In genomic region chr16:1151424-1152122, GRCh38 we compare ENCODE assay signal across 16 cellular contexts. TPM values are rescaled to one million over a fixed set of nuclear protein-coding genes. Genes with fewer than 3 reads are reported as not detected.
A peak's percentile ranks its signal among the peaks of the same experiment; 100 is the strongest.
DNase-seq lines count a peak whose midpoint lies in the region; ATAC-seq and TF ChIP-seq lines count a peak whose summit lies in the region.
"Had no signal": no experiment of that assay in that cellular context is flagged by ENCODE, and none has a peak within 500 bp of the region (broad histone marks: within the 10 kb centered on the region; RNA-seq: fewer than 3 reads in every experiment).

No MANE protein-coding gene starts in this region.

- peaks cover 25% of the 10 kb centered on the region for H3K27me3 ChIP-seq in CD4-positive, alpha-beta T cell (ENCODE audit: control insufficient read depth, insufficient read depth, low read length)
- peaks cover 12% of the 10 kb centered on the region for H3K27me3 ChIP-seq in iPS-20b (ENCODE audit: insufficient read depth, low read length)
- H3K27me3 ChIP-seq in ovary = no peaks in the 10 kb centered on the region
- H3K27me3 ChIP-seq in GM23248 (replicated peaks; ENCODE audit: insufficient read depth) = peaks cover 12% of the 10 kb centered on the region

- no peaks in the 10 kb centered on the region for H3K9me3 ChIP-seq in CD4-positive, alpha-beta T cell (ENCODE audit: control insufficient read depth, low read length)
- H3K9me3 ChIP-seq in SK-N-MC (ENCODE audit: low read depth, low read length) (no peaks in the 10 kb centered on the region), iPS-20b (ENCODE audit: insufficient read depth, low read depth, low read length) (no peaks in the 10 kb centered on the region), ovary (no peaks in the 10 kb centered on the region), GM23248 (ENCODE audit: low read depth) (no peaks in the 10 kb centered on the region)
- H3K9me3 ChIP-seq: gastrocnemius medialis had no signal

- no peak for TF ChIP-seq EP300 in ovary (IDR thresholded peaks at IDR 0.05)

- H4K20me1 ChIP-seq in GM23248 (ENCODE audit: insufficient read depth) = no peaks in the 10 kb centered on the region

- H3K4me2 ChIP-seq in GM23248 (ENCODE audit: unreplicated experiment) = no peak overlapping the region

- peak overlapping the region; percentile 67 for H3K4me3 Mint-ChIP-seq in CD4-positive, alpha-beta T cell
- no peak overlapping the region for H3K4me3 Mint-ChIP-seq in Calu3 (ENCODE audit: low read depth, unreplicated experiment)

- H3K4me3 ChIP-seq in SK-N-MC (peak overlapping the region; percentile 74), iPS-20b (ENCODE audit: low read length) (peak overlapping the region; percentile 63), ovary (no peak overlapping the region), GM23248 (no peak overlapping the region)

- H3K4me1 Mint-ChIP-seq in CD4-positive, alpha-beta T cell (ENCODE audit: low read depth) = no peaks in the 10 kb centered on the region
- no peaks in the 10 kb centered on the region for H3K4me1 Mint-ChIP-seq in Calu3 (ENCODE audit: low read depth, unreplicated experiment)

- H3K27ac ChIP-seq in CD4-positive, alpha-beta T cell (ENCODE audit: low read depth, low read length) = no peak overlapping the region
- H3K27ac ChIP-seq in SK-N-MC = no peak overlapping the region
- H3K27ac ChIP-seq in iPS-20b (ENCODE audit: low read length) = no peak overlapping the region
- H3K27ac ChIP-seq in ovary = peak overlapping the region; percentile 66 to 92
- H3K27ac ChIP-seq in GM23248 = no peak overlapping the region
- H3K27ac ChIP-seq: gastrocnemius medialis had no signal

- H3K79me2 ChIP-seq in GM23248 (ENCODE audit: insufficient read depth) = no peaks in the 10 kb centered on the region

- in situ Hi-C loops in GM23248 (cut with MboI) = no loop called here

- no peak for DNase-seq in CD4-positive, alpha-beta T cell
- DNase-seq in SK-N-MC (ENCODE audit: low read depth, low spot score) (no peak), ovary (peak in 3 of 5 donors; percentile 65), Calu3 (no peak), GM23248 (no peak), kidney glomerular epithelial cell (lab: John Stamatoyannopoulos, UW) (no peak)
- DNase-seq: gastrocnemius medialis, IMR-90, kidney, midbrain, MV-4-11 had no signal

- H3K9ac ChIP-seq in SK-N-MC (ENCODE audit: insufficient read length) = no peak overlapping the region
- H3K9ac ChIP-seq in iPS-20b (ENCODE audit: low read depth, low read length) = no peak overlapping the region
- no peak overlapping the region for H3K9ac ChIP-seq in GM23248

- H3K36me3 Mint-ChIP-seq in CD4-positive, alpha-beta T cell (ENCODE audit: low read depth) = no peaks in the 10 kb centered on the region
- H3K36me3 Mint-ChIP-seq in Calu3 (ENCODE audit: insufficient read depth, unreplicated experiment) = no peaks in the 10 kb centered on the region

- no peak for TF ChIP-seq CTCF in CD4-positive, alpha-beta T cell (IDR thresholded peaks at IDR 0.05)
- TF ChIP-seq CTCF in ovary (IDR thresholded peaks at IDR 0.05) (no peak), Calu3 (IDR thresholded peaks at IDR 0.05; ENCODE audit: unreplicated experiment) (no peak)

- no peak overlapping the region for H2AFZ ChIP-seq in GM23248

- ATAC-seq in CD4-positive, alpha-beta T cell (ENCODE audit: poor library complexity) = no peak
- no peak for ATAC-seq in HG02970 (IDR thresholded peaks at IDR 0.05; ENCODE audit: low FRiP score, unreplicated experiment)
- ATAC-seq: gastrocnemius medialis had no signal

- H3K9me3 Mint-ChIP-seq in CD4-positive, alpha-beta T cell = no peaks in the 10 kb centered on the region
- H3K9me3 Mint-ChIP-seq in Calu3 (ENCODE audit: low read depth, unreplicated experiment) = no peaks in the 10 kb centered on the region

- H3K4me1 ChIP-seq in iPS-20b (ENCODE audit: insufficient read depth, low read length) (peaks cover 3% of the 10 kb centered on the region; the same call in 1 of the 2 replicates), ovary (ENCODE audit: insufficient read depth) (peaks cover 25% of the 10 kb centered on the region), GM23248 (ENCODE audit: insufficient read depth) (no peaks in the 10 kb centered on the region)
- H3K4me1 ChIP-seq: gastrocnemius medialis had no signal

- CTCF ChIA-PET in CD4-positive, alpha-beta T cell (lab: Charles Lee) = no interaction called here
- CTCF ChIA-PET in Calu3 (lab: Charles Lee) = no interaction called here

- H3F3A ChIP-seq in GM23248 (ENCODE audit: insufficient read depth) = no peaks in the 10 kb centered on the region

- intact Hi-C loops in CD4-positive, alpha-beta T cell (cut with DNase I, micrococcal nuclease) = loop anchor here in 1 of 2 experiments (2.0 kb wide), 1 partner anchor 181 kb away; the partner anchor contains the start of gene LMF1
- intact Hi-C loops in ovary (cut with DNase I) (no loop called here), Calu3 (cut with micrococcal nuclease; ENCODE audit: unreplicated experiment) (no loop called here)

- H3K27me3 Mint-ChIP-seq in CD4-positive, alpha-beta T cell = peaks cover 12% of the 10 kb centered on the region
- peaks cover 76% of the 10 kb centered on the region for H3K27me3 Mint-ChIP-seq in Calu3 (ENCODE audit: unreplicated experiment)

- TF ChIP-seq POLR2A in ovary (IDR thresholded peaks at IDR 0.05) = no peak

- POLR2A ChIA-PET in CD4-positive, alpha-beta T cell (lab: Charles Lee) = no interaction called here

- no TSS peak for BruUV-seq in Calu3 (replicated peaks; lab: Mats Ljungman, UMichigan)

- H3K9me2 ChIP-seq in GM23248 (ENCODE audit: insufficient read depth) = no peaks in the 10 kb centered on the region

- H3K27ac Mint-ChIP-seq in CD4-positive, alpha-beta T cell = peak overlapping the region; percentile 33
- H3K27ac Mint-ChIP-seq in Calu3 (ENCODE audit: unreplicated experiment) = no peak overlapping the region
- H3K27ac Mint-ChIP-seq: T-helper 2 cell treated with Interferon-gamma antibody and Interleukin-4, amounts not matched to agents 5 μg/mL and 100 μg/mL, for 36 hours had no signal

- H3K36me3 ChIP-seq in SK-N-MC (ENCODE audit: insufficient read depth, low read length) = no peaks in the 10 kb centered on the region
- H3K36me3 ChIP-seq in iPS-20b (ENCODE audit: insufficient read depth, low read depth, low read length) = no peaks in the 10 kb centered on the region
- H3K36me3 ChIP-seq in ovary = no peaks in the 10 kb centered on the region
- no peaks in the 10 kb centered on the region for H3K36me3 ChIP-seq in GM23248 (ENCODE audit: low read depth)
- H3K36me3 ChIP-seq: gastrocnemius medialis had no signal

- WGBS in ovary, 3 donors = 66 to 77% (median 67%) methylated on average over 18 of the region's 18 CpGs
- 63 to 70% methylated on average over 16 to 18 of the region's 18 CpGs for WGBS in GM23248 (ENCODE audit: low coverage in 1 of 2, low lambda C conversion rate in 2 of 2, missing lambda C conversion rate in 2 of 2), 2 experiments

RNA-seq across cellular contexts. Expression of gene CACNA1H, which starts 1.3 kb away (rescaled TPM):
- 1 to 10 TPM; 5.7 to 6.3 TPM for total RNA-seq in CD4-positive, alpha-beta T cell
- total RNA-seq in ovary (100 to 1,000 TPM in 5 of 7 donors, 10 to 100 TPM in 2; 36.5 to 217 (median 120) TPM), Calu3 (2022) (0.05 TPM in 1 of 2 replicates, not detected in the other)
- polyA plus RNA-seq in ovary (10 to 100 TPM in 1 of 2 donors, 1 to 10 TPM in 1; 7.3 to 80.4 TPM), GM23248 (2016; fragmentation: Nextera tagmentation; extraction: Ambion mirVana) (not detected in 2 replicates)
- 0.11 TPM in 1 of 2 replicates, not detected in the other for total RNA-seq in GM23248 (2014; rRNA removed; shearing (Covaris generic))
- total RNA-seq: endothelial cell of umbilical vein, RPMI7951 had no signal

RNA-seq across cellular contexts. Expression of gene C1QTNF8, which starts 55.5 kb away (rescaled TPM):
- total RNA-seq in CD4-positive, alpha-beta T cell = not detected
- under 1 TPM in 1 of 7 donors, not detected in 6; 0.80 TPM for total RNA-seq in ovary
- not detected for polyA plus RNA-seq in ovary
- not detected in 2 replicates for total RNA-seq in Calu3 (2022)
- not detected in 2 replicates for total RNA-seq in GM23248 (2014; rRNA removed; shearing (Covaris generic))
- polyA plus RNA-seq in GM23248 (2016; fragmentation: Nextera tagmentation; extraction: Ambion mirVana) = not detected in 2 replicates
- total RNA-seq: endothelial cell of umbilical vein, gastrocnemius medialis, IMR-90, kidney, RPMI7951 had no signal
- polyA plus RNA-seq: endothelial cell of umbilical vein, IMR-90 had no signal

Comparison
In these comparisons a context has a peak if more than half of its experiments do, and no peak if none do; other contexts are left out.
1. DNase-seq: peak in ovary (3 of 5); none in CD4-positive, alpha-beta T cell (0 of 10), SK-N-MC (single experiment), Calu3 (single experiment), GM23248 (single experiment) and kidney glomerular epithelial cell (single experiment).
2. H3K27ac ChIP-seq: peak in ovary (2 of 2); none in CD4-positive, alpha-beta T cell (single experiment), SK-N-MC (single experiment), iPS-20b (single experiment) and GM23248 (single experiment).
3. H3K4me3 ChIP-seq: peak in SK-N-MC (single experiment) and iPS-20b (single experiment); none in ovary (single experiment) and GM23248 (single experiment).
4. RNA of gene CACNA1H, which starts 1.3 kb away (total RNA-seq): 36.5 to 217 TPM in ovary; 5.7 to 6.3 TPM in CD4-positive, alpha-beta T cell, 0.11 TPM in GM23248 and 0.05 TPM in Calu3; every median in the first group is over 4 times any median in the second.